24 cellular contexts compared by ENCODE assay signal in genomic region chr12:60724984-60725383, GRCh38.
"Had no signal": no experiment of that assay in that cellular context is flagged by ENCODE, and none has a peak within 500 bp of the region (broad histone marks: within the 10 kb centered on the region; RNA-seq: fewer than 3 reads in every experiment).

No MANE protein-coding gene starts in this region.

- H3K36me3 ChIP-seq: colonic mucosa, esophagus squamous epithelium, gastrocnemius medialis, heart right ventricle, left ventricle myocardium inferior, lower lobe of right lung had no signal

- DNase-seq: colonic mucosa; cortex of kidney; effector CD8-positive, alpha-beta T cell; effector memory CD8-positive, alpha-beta T cell; endodermal cell; erythroblast; esophagus squamous epithelium; foreskin fibroblast; foreskin melanocyte; gastrocnemius medialis; glutamatergic neuron; head of caudate nucleus; heart right ventricle; hippocampal formation; left colon; left ventricle myocardium inferior; lower lobe of right lung; mesenchymal stem cell; mucosa of descending colon; naive B cell; naive thymus-derived CD8-positive, alpha-beta T cell had no signal

- H3K4me3 ChIP-seq: colonic mucosa, esophagus squamous epithelium, gastrocnemius medialis, heart right ventricle, left ventricle myocardium inferior, lower lobe of right lung, mucosa of descending colon had no signal

- H3K9me3 ChIP-seq: colonic mucosa, esophagus squamous epithelium, gastrocnemius medialis, lower lobe of right lung had no signal

- ATAC-seq: effector memory CD8-positive, alpha-beta T cell; esophagus mucosa; gastrocnemius medialis; heart right ventricle; left colon; left lobe of liver; lower lobe of right lung; mucosa of descending colon; naive thymus-derived CD8-positive, alpha-beta T cell had no signal

- H3K27me3 ChIP-seq: colonic mucosa, esophagus squamous epithelium, gastrocnemius medialis, heart right ventricle had no signal

- H3K4me1 ChIP-seq: colonic mucosa, esophagus squamous epithelium, gastrocnemius medialis, heart right ventricle, left ventricle myocardium inferior, lower lobe of right lung had no signal

- H3K27ac ChIP-seq: colonic mucosa, epithelial cell of prostate, esophagus squamous epithelium, gastrocnemius medialis, heart right ventricle, left ventricle myocardium inferior, lower lobe of right lung had no signal
